Comparison of ENCODE assay signal across 1 cellular context in genomic region chr16:81806696-81807095, GRCh38.
TF ChIP-seq lines count a peak whose summit lies in the region.

No MANE protein-coding gene starts in this region.

TF ChIP-seq in H1, 55 proteins besides CTCF, POLR2A, EP300 and RAD21:
- TF ChIP-seq, protein P1, sequence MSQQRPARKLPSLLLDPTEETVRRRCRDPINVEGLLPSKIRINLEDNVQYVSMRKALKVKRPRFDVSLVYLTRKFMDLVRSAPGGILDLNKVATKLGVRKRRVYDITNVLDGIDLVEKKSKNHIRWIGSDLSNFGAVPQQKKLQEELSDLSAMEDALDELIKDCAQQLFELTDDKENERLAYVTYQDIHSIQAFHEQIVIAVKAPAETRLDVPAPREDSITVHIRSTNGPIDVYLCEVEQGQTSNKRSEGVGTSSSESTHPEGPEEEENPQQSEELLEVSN (IDR thresholded peaks at IDR 0.05) = no peak
- TF ChIP-seq NRF1 (IDR thresholded peaks at IDR 0.05; ENCODE audit: low read depth, low read length) (no peak), BACH1 (IDR thresholded peaks at IDR 0.05; ENCODE audit: low read length) (no peak), CHD7 (IDR thresholded peaks at IDR 0.05; ENCODE audit: insufficient replicate concordance, low read length) (no peak), CHD2 (IDR thresholded peaks at IDR 0.05; ENCODE audit: low read length) (no peak), POLR2AphosphoS5 (IDR thresholded peaks at IDR 0.05; ENCODE audit: low read depth, low read length) (no peak), SUZ12 (IDR thresholded peaks at IDR 0.05; ENCODE audit: low read length) (no peak), SRF (IDR thresholded peaks at IDR 0.05; ENCODE audit: low read depth, low read length) (no peak), USF2 (IDR thresholded peaks at IDR 0.05; ENCODE audit: low read length) (no peak), FOSL1 (IDR thresholded peaks at IDR 0.05; ENCODE audit: insufficient read depth, low read depth, low read length) (no peak), SIN3A (conservative IDR thresholded peaks at IDR 0.05 in 1 of 2, IDR thresholded peaks at IDR 0.05 in 1 of 2; ENCODE audit: low read depth in 1 of 2, low read length in 2 of 2) (no peak), MAX (IDR thresholded peaks at IDR 0.05) (no peak), TBP (IDR thresholded peaks at IDR 0.05; ENCODE audit: low read depth, low read length) (no peak)
TF ChIP-seq in H1: peak in this region for 0.
